ENCODE assay signal across 20 cellular contexts in the genomic region with DNA sequence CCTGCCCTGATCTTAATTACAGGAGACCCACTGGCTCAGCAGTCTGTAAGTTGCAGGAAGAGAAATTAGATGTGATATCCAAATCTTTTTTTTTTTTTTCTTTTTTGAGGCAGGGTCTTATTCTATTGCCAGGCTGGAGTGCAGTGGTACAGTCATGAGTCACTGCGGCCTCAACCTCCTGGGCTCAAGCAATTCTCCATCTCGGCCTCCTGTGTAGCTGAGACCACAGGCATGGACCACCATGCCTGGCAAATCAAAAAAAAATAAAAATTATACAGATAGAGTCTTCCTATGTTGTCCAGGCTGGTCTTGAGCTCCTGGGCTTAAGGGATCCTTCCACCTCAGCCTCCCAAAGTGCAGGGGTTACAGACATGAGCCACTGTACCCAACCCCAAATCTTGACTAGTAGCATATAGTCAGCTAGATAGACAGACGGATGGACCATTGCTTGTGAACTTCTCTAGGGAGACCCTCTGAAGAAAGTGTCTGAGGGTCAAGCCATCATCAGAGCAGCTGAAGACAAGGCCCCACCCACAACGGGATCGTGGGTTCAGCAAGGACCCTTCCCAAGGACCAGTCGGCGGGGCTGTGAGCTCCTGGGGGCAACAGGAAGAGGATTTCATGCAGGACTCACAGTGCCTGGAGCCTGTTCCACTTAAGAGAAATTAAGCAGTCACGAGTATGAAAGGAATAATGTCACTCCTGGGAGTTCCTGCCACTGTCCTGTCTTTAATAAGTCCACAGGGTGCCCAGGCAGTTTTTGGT.
DNase-seq lines count a peak whose midpoint lies in the region; ATAC-seq and TF ChIP-seq lines count a peak whose summit lies in the region.
"Had no signal": no experiment of that assay in that cellular context is flagged by ENCODE, and none has a peak within 500 bp of the region (broad histone marks: within the 10 kb centered on the region; RNA-seq: fewer than 3 reads in every experiment).

No MANE protein-coding gene starts in this region.

- no peak overlapping the region for H3K4ac ChIP-seq in H9 (ENCODE audit: low read depth, low read length)

- H3K9me3 ChIP-seq in H9 (ENCODE audit: control insufficient read depth, low read depth, low read length), result no peaks in the 10 kb centered on the region

- peak overlapping the region in 2 of 3 experiments; percentile 25 to 66; a peak in 1 of 7 replicates for H3K27ac Mint-ChIP-seq in H9
- peak overlapping the region; percentile 64 for H3K27ac Mint-ChIP-seq in dendritic cell treated with granulocyte-macrophage colony-stimulating factor and Interleukin-4, amounts not matched to agents 40 ng/mL and 50 ng/mL, for 4 days
- no peak overlapping the region for H3K27ac Mint-ChIP-seq in activated naive CD4-positive, alpha-beta T cell treated with anti-CD3 and anti-CD28 coated beads for 36 hours
- H3K27ac Mint-ChIP-seq in stimulated activated memory B cell treated with anti-CD40 and anti-IgM and Interleukin-4, amounts not matched to agents 10 μg/mL and 1 μg/mL and 100 μg/mL, for 72 hours, result no peak overlapping the region
- H3K27ac Mint-ChIP-seq: CD4-positive, CD25-positive, alpha-beta regulatory T cell had no signal

- intact Hi-C loops in dendritic cell treated with granulocyte-macrophage colony-stimulating factor and Interleukin-4, amounts not matched to agents 40 ng/mL and 50 ng/mL, for 4 days (cut with micrococcal nuclease), result no loop called here
- intact Hi-C loops in activated naive CD4-positive, alpha-beta T cell treated with anti-CD3 and anti-CD28 coated beads for 36 hours (cut with micrococcal nuclease), result no loop called here

- ATAC-seq in stimulated activated memory B cell treated with anti-CD40 and anti-IgM and Interleukin-4, amounts not matched to agents 10 μg/mL and 1 μg/mL and 100 μg/mL, for 72 hours, result no peak
- ATAC-seq: GM12878, K562 had no signal

- no peak overlapping the region for H3K27ac ChIP-seq in H9 (ENCODE audit: insufficient read length, low read depth, low read length)
- H3K27ac ChIP-seq: HL-60 had no signal

- WGBS in H9 (ENCODE audit: extremely low coverage, insufficient read length, low lambda C conversion rate), result no CpG with 5 or more reads among the region's 8 CpGs

- H3K56ac ChIP-seq in H9 (ENCODE audit: insufficient read length, low read depth, low read length), result no peak overlapping the region

- no peak overlapping the region for H3K9ac ChIP-seq in H9 (ENCODE audit: extremely low read depth, insufficient read length, low read length)

- DNase-seq in activated effector memory CD4-positive, alpha-beta T cell treated with anti-CD3 and anti-CD28 coated beads, Interleukin-2, amount 50 U/mL, for 16 hours, result peak; percentile 31
- DNase-seq in activated effector memory CD4-positive, alpha-beta T cell treated with Interleukin-2 at 50 U/mL for 16 hours, result no peak
- no peak for DNase-seq in H9
- no peak for DNase-seq in activated CD4-positive, alpha-beta T cell treated with anti-CD3 and anti-CD28 coated beads for 4 hours
- DNase-seq in activated naive CD4-positive, alpha-beta T cell treated with anti-CD3 and anti-CD28 coated beads for 36 hours, result no peak
- DNase-seq: ACHN; CD4-positive, CD25-positive, alpha-beta regulatory T cell; CD8-positive, alpha-beta memory T cell; COR-L47; DMS 273 treated with DMSO at 0.1 percent for 48 hours; DMS53; DND-41; EL; HCEC 1CT; IMR-90 had no signal

- H3T11ph ChIP-seq in H9 (ENCODE audit: low read length), result no peak overlapping the region

- no peak overlapping the region; the same call in 1 of the 2 replicates for H3K14ac ChIP-seq in H9 (ENCODE audit: insufficient read depth, low read length)

- no peak overlapping the region for H2BK20ac ChIP-seq in H9 (ENCODE audit: low read depth, low read length, poor library complexity, severe bottlenecking)

- H3K4me2 ChIP-seq in H9 (ENCODE audit: insufficient read depth, insufficient read length, low read length), result no peak overlapping the region

- H4K20me1 ChIP-seq in H9 (ENCODE audit: control insufficient read depth, insufficient read depth, insufficient read length), result no peaks in the 10 kb centered on the region

- H3K79me2 ChIP-seq in H9 (ENCODE audit: insufficient read depth, low read length), result no peaks in the 10 kb centered on the region

- no peak overlapping the region for H2BK12ac ChIP-seq in H9 (ENCODE audit: insufficient read length, low read depth, low read length)

- H3K79me1 ChIP-seq in H9 (ENCODE audit: insufficient read depth, low read depth, low read length, poor library complexity, severe bottlenecking), result no peaks in the 10 kb centered on the region

- H3K23me2 ChIP-seq in H9 (ENCODE audit: insufficient read length, low read depth, low read length, poor library complexity, severe bottlenecking), result no peaks in the 10 kb centered on the region

- no peaks in the 10 kb centered on the region for H3K27me3 ChIP-seq in H9 (ENCODE audit: insufficient read depth, low read length)

- no peak overlapping the region for H3K23ac ChIP-seq in H9 (ENCODE audit: insufficient read length, low read depth, low read length)

- CTCF ChIA-PET in activated naive CD4-positive, alpha-beta T cell treated with anti-CD3 and anti-CD28 coated beads for 36 hours (lab: Charles Lee), result no interaction called here

- no peak overlapping the region for H2AFZ ChIP-seq in H9 (ENCODE audit: low read length)

- H3K9me3 Mint-ChIP-seq in H9, result peaks cover 2 to 3% of the 10 kb centered on the region in 2 experiments; a peak in 2 of 5 replicates
- no peaks in the 10 kb centered on the region for H3K9me3 Mint-ChIP-seq in dendritic cell treated with granulocyte-macrophage colony-stimulating factor and Interleukin-4, amounts not matched to agents 40 ng/mL and 50 ng/mL, for 4 days
- no peaks in the 10 kb centered on the region for H3K9me3 Mint-ChIP-seq in activated naive CD4-positive, alpha-beta T cell treated with anti-CD3 and anti-CD28 coated beads for 36 hours
- no peaks in the 10 kb centered on the region for H3K9me3 Mint-ChIP-seq in stimulated activated memory B cell treated with anti-CD40 and anti-IgM and Interleukin-4, amounts not matched to agents 10 μg/mL and 1 μg/mL and 100 μg/mL, for 72 hours
- H3K9me3 Mint-ChIP-seq: CD8-positive, alpha-beta memory T cell had no signal

- H2AK5ac ChIP-seq in H9 (ENCODE audit: insufficient read length, low read length), result no peak overlapping the region

- H3K27me3 Mint-ChIP-seq in H9 (ENCODE audit: low read depth), result peaks cover 9% of the 10 kb centered on the region
- H3K27me3 Mint-ChIP-seq in dendritic cell treated with granulocyte-macrophage colony-stimulating factor and Interleukin-4, amounts not matched to agents 40 ng/mL and 50 ng/mL, for 4 days, result peaks cover 5% of the 10 kb centered on the region
- no peaks in the 10 kb centered on the region for H3K27me3 Mint-ChIP-seq in activated naive CD4-positive, alpha-beta T cell treated with anti-CD3 and anti-CD28 coated beads for 36 hours (ENCODE audit: low read depth)
- H3K27me3 Mint-ChIP-seq in stimulated activated memory B cell treated with anti-CD40 and anti-IgM and Interleukin-4, amounts not matched to agents 10 μg/mL and 1 μg/mL and 100 μg/mL, for 72 hours, result peaks cover 25% of the 10 kb centered on the region

- no peak for TF ChIP-seq CTCF in H9 (conservative IDR thresholded peaks at IDR 0.05)

- peaks cover 0 to 5% of the 10 kb centered on the region in 2 experiments; a peak in 2 of 4 replicates for H3K4me1 Mint-ChIP-seq in H9
- H3K4me1 Mint-ChIP-seq in dendritic cell treated with granulocyte-macrophage colony-stimulating factor and Interleukin-4, amounts not matched to agents 40 ng/mL and 50 ng/mL, for 4 days (ENCODE audit: low read depth), result peaks cover 51% of the 10 kb centered on the region
- no peaks in the 10 kb centered on the region for H3K4me1 Mint-ChIP-seq in activated naive CD4-positive, alpha-beta T cell treated with anti-CD3 and anti-CD28 coated beads for 36 hours (ENCODE audit: low read depth)
- H3K4me1 Mint-ChIP-seq in stimulated activated memory B cell treated with anti-CD40 and anti-IgM and Interleukin-4, amounts not matched to agents 10 μg/mL and 1 μg/mL and 100 μg/mL, for 72 hours, result no peaks in the 10 kb centered on the region
- H3K4me1 Mint-ChIP-seq: CD4-positive, CD25-positive, alpha-beta regulatory T cell; CD8-positive, alpha-beta memory T cell had no signal

- no peak overlapping the region for H4K91ac ChIP-seq in H9 (ENCODE audit: insufficient read length, low read depth, low read length)

- H4K8ac ChIP-seq in H9 (replicated peaks; ENCODE audit: insufficient read length, low read depth, low read length), result no peak overlapping the region

- H3K4me1 ChIP-seq in H9 (ENCODE audit: insufficient read depth, low read length), result no peaks in the 10 kb centered on the region

- no peak overlapping the region for H2BK15ac ChIP-seq in H9 (ENCODE audit: low read depth, low read length)

- H2BK120ac ChIP-seq in H9 (ENCODE audit: low read depth, low read length, poor library complexity, severe bottlenecking), result no peak overlapping the region

- H3K36me3 Mint-ChIP-seq in H9 (ENCODE audit: insufficient read depth in 1 of 3, low read depth in 3 of 3), result no peaks in the 10 kb centered on the region; a peak in 1 of 7 replicates
- no peaks in the 10 kb centered on the region for H3K36me3 Mint-ChIP-seq in dendritic cell treated with granulocyte-macrophage colony-stimulating factor and Interleukin-4, amounts not matched to agents 40 ng/mL and 50 ng/mL, for 4 days (ENCODE audit: low read depth)
- H3K36me3 Mint-ChIP-seq in activated naive CD4-positive, alpha-beta T cell treated with anti-CD3 and anti-CD28 coated beads for 36 hours (ENCODE audit: low read depth), result no peaks in the 10 kb centered on the region
- no peaks in the 10 kb centered on the region for H3K36me3 Mint-ChIP-seq in stimulated activated memory B cell treated with anti-CD40 and anti-IgM and Interleukin-4, amounts not matched to agents 10 μg/mL and 1 μg/mL and 100 μg/mL, for 72 hours
- H3K36me3 Mint-ChIP-seq: CD4-positive, CD25-positive, alpha-beta regulatory T cell; CD8-positive, alpha-beta memory T cell had no signal

- no peak overlapping the region for H3K4me3 Mint-ChIP-seq in H9
- no peak overlapping the region for H3K4me3 Mint-ChIP-seq in dendritic cell treated with granulocyte-macrophage colony-stimulating factor and Interleukin-4, amounts not matched to agents 40 ng/mL and 50 ng/mL, for 4 days
- no peak overlapping the region for H3K4me3 Mint-ChIP-seq in activated naive CD4-positive, alpha-beta T cell treated with anti-CD3 and anti-CD28 coated beads for 36 hours
- H3K4me3 Mint-ChIP-seq in stimulated activated memory B cell treated with anti-CD40 and anti-IgM and Interleukin-4, amounts not matched to agents 10 μg/mL and 1 μg/mL and 100 μg/mL, for 72 hours, result no peak overlapping the region
- H3K4me3 Mint-ChIP-seq: CD4-positive, CD25-positive, alpha-beta regulatory T cell; CD8-positive, alpha-beta memory T cell had no signal

- no peak overlapping the region for H3K18ac ChIP-seq in H9 (ENCODE audit: insufficient read length, low read depth, low read length)

- no peak overlapping the region for H4K5ac ChIP-seq in H9 (ENCODE audit: insufficient read length, low read depth, low read length)

- no peak overlapping the region for H2BK5ac ChIP-seq in H9 (ENCODE audit: insufficient read length, low read length)

Comparison
In these comparisons a context has a peak if more than half of its experiments do, and no peak if none do; other contexts are left out.
1. H3K27ac Mint-ChIP-seq: peak in H9 (2 of 3) and dendritic cell treated with granulocyte-macrophage colony-stimulating factor and Interleukin-4, amounts not matched to agents 40 ng/mL and 50 ng/mL, for 4 days (single experiment); none in activated naive CD4-positive, alpha-beta T cell treated with anti-CD3 and anti-CD28 coated beads for 36 hours (single experiment) and stimulated activated memory B cell treated with anti-CD40 and anti-IgM and Interleukin-4, amounts not matched to agents 10 μg/mL and 1 μg/mL and 100 μg/mL, for 72 hours (single experiment).